Comparison of ENCODE assay signal across 11 cellular contexts in genomic region chr6:27205375-27206278, GRCh38. TPM values are rescaled to one million over a fixed set of nuclear protein-coding genes. Genes with fewer than 3 reads are reported as not detected.
A peak's percentile ranks its signal among the peaks of the same experiment; 100 is the strongest.
DNase-seq lines count a peak whose midpoint lies in the region; ATAC-seq and TF ChIP-seq lines count a peak whose summit lies in the region.
"Had no signal": no experiment of that assay in that cellular context is flagged by ENCODE, and none has a peak within 500 bp of the region (broad histone marks: within the 10 kb centered on the region; RNA-seq: fewer than 3 reads in every experiment).

No MANE protein-coding gene starts in this region.

- no peaks in the 10 kb centered on the region for H3K4me1 ChIP-seq in PC-3 (ENCODE audit: insufficient read depth, low read length)
- H3K4me1 ChIP-seq: gastroesophageal sphincter had no signal

- H3K9me3 ChIP-seq in PC-3 (ENCODE audit: low read length) = no peaks in the 10 kb centered on the region
- H3K9me3 ChIP-seq: gastroesophageal sphincter had no signal

- no TSS peak for BruUV-seq in PC-3 (replicated peaks; lab: Mats Ljungman, UMichigan)

- H3K79me2 ChIP-seq in PC-3 (ENCODE audit: low read length) = no peaks in the 10 kb centered on the region

- H4K20me1 ChIP-seq in PC-3 (ENCODE audit: low read length) = no peaks in the 10 kb centered on the region

- H3K27me3 ChIP-seq in PC-3 (ENCODE audit: low read length) = no peaks in the 10 kb centered on the region

- H3K4me1 Mint-ChIP-seq in activated CD4-positive, alpha-beta T cell treated with anti-CD3 and anti-CD28 coated beads, Interleukin-2, amount 10 ng/mL, durations not matched to agents 24 days and 14 days = peaks cover 8% of the 10 kb centered on the region
- peaks cover 27% of the 10 kb centered on the region for H3K4me1 Mint-ChIP-seq in activated T-helper 2 cell treated with anti-CD3 and anti-CD28 coated beads, Interferon-gamma antibody, Interleukin-2, Interleukin-4, amounts not matched to agents 10 μg/mL and 5 μg/mL and 100 μg/mL, durations not matched to agents 14 hours and 24 hours and 36 hours (ENCODE audit: low read depth)
- H3K4me1 Mint-ChIP-seq in stimulated activated effector memory CD8-positive, alpha-beta T cell treated with anti-CD3 and anti-CD28 coated beads, Interleukin-12 subunit alpha, Interleukin-12 subunit beta, amount 100 ng/mL, for 72 hours = peaks cover 6% of the 10 kb centered on the region

- no peaks in the 10 kb centered on the region for H3K36me3 ChIP-seq in PC-3 (ENCODE audit: low read depth, low read length)
- H3K36me3 ChIP-seq: gastroesophageal sphincter had no signal

- peak overlapping the region; percentile 43 for H3K4me3 ChIP-seq in iPS-11a (ENCODE audit: low read depth, low read length)
- H3K4me3 ChIP-seq in PC-3 (ENCODE audit: low read length) = no peak overlapping the region
- H3K4me3 ChIP-seq: gastroesophageal sphincter had no signal

- TF ChIP-seq CTCF in PC-3 (conservative IDR thresholded peaks at IDR 0.05; ENCODE audit: low read depth, low read length) = no peak

- POLR2A ChIA-PET in PC-3 (lab: Charles Lee; ENCODE audit: unreplicated experiment) = no interaction called here

- no peaks in the 10 kb centered on the region for H3K36me3 Mint-ChIP-seq in activated CD4-positive, alpha-beta T cell treated with anti-CD3 and anti-CD28 coated beads, Interleukin-2, amount 10 ng/mL, durations not matched to agents 24 days and 14 days (ENCODE audit: low read depth)
- no peaks in the 10 kb centered on the region for H3K36me3 Mint-ChIP-seq in activated T-helper 2 cell treated with anti-CD3 and anti-CD28 coated beads, Interferon-gamma antibody, Interleukin-2, Interleukin-4, amounts not matched to agents 10 μg/mL and 5 μg/mL and 100 μg/mL, durations not matched to agents 14 hours and 24 hours and 36 hours (ENCODE audit: low read depth)
- no peaks in the 10 kb centered on the region for H3K36me3 Mint-ChIP-seq in stimulated activated effector memory CD8-positive, alpha-beta T cell treated with anti-CD3 and anti-CD28 coated beads, Interleukin-12 subunit alpha, Interleukin-12 subunit beta, amount 100 ng/mL, for 72 hours

- peaks cover 3% of the 10 kb centered on the region for H3K9me3 Mint-ChIP-seq in activated CD4-positive, alpha-beta T cell treated with anti-CD3 and anti-CD28 coated beads, Interleukin-2, amount 10 ng/mL, durations not matched to agents 24 days and 14 days
- peaks cover 8% of the 10 kb centered on the region for H3K9me3 Mint-ChIP-seq in activated T-helper 2 cell treated with anti-CD3 and anti-CD28 coated beads, Interferon-gamma antibody, Interleukin-2, Interleukin-4, amounts not matched to agents 10 μg/mL and 5 μg/mL and 100 μg/mL, durations not matched to agents 14 hours and 24 hours and 36 hours
- no peaks in the 10 kb centered on the region for H3K9me3 Mint-ChIP-seq in stimulated activated effector memory CD8-positive, alpha-beta T cell treated with anti-CD3 and anti-CD28 coated beads, Interleukin-12 subunit alpha, Interleukin-12 subunit beta, amount 100 ng/mL, for 72 hours
- H3K9me3 Mint-ChIP-seq: activated B cell treated with CpG ODN at 0.5 μM for 24 hours had no signal

- H3K27ac Mint-ChIP-seq in activated CD4-positive, alpha-beta T cell treated with anti-CD3 and anti-CD28 coated beads, Interleukin-2, amount 10 ng/mL, durations not matched to agents 24 days and 14 days = no peak overlapping the region
- H3K27ac Mint-ChIP-seq in activated T-helper 2 cell treated with anti-CD3 and anti-CD28 coated beads, Interferon-gamma antibody, Interleukin-2, Interleukin-4, amounts not matched to agents 10 μg/mL and 5 μg/mL and 100 μg/mL, durations not matched to agents 14 hours and 24 hours and 36 hours = no peak overlapping the region
- no peak overlapping the region for H3K27ac Mint-ChIP-seq in stimulated activated effector memory CD8-positive, alpha-beta T cell treated with anti-CD3 and anti-CD28 coated beads, Interleukin-12 subunit alpha, Interleukin-12 subunit beta, amount 100 ng/mL, for 72 hours
- H3K27ac Mint-ChIP-seq: activated B cell treated with CpG ODN at 0.5 μM for 24 hours had no signal

- no peak overlapping the region for H3K9ac ChIP-seq in PC-3 (ENCODE audit: low read length)

- H3K4me3 Mint-ChIP-seq in activated CD4-positive, alpha-beta T cell treated with anti-CD3 and anti-CD28 coated beads, Interleukin-2, amount 10 ng/mL, durations not matched to agents 24 days and 14 days = peak overlapping the region; percentile 30
- H3K4me3 Mint-ChIP-seq in activated T-helper 2 cell treated with anti-CD3 and anti-CD28 coated beads, Interferon-gamma antibody, Interleukin-2, Interleukin-4, amounts not matched to agents 10 μg/mL and 5 μg/mL and 100 μg/mL, durations not matched to agents 14 hours and 24 hours and 36 hours (ENCODE audit: low read depth) = peak overlapping the region; percentile 18
- H3K4me3 Mint-ChIP-seq in stimulated activated effector memory CD8-positive, alpha-beta T cell treated with anti-CD3 and anti-CD28 coated beads, Interleukin-12 subunit alpha, Interleukin-12 subunit beta, amount 100 ng/mL, for 72 hours = peak overlapping the region; percentile 47
- H3K4me3 Mint-ChIP-seq: activated B cell treated with CpG ODN at 0.5 μM for 24 hours had no signal

- H3K4me2 ChIP-seq in PC-3 (ENCODE audit: low read length) = no peak overlapping the region

- H3F3A ChIP-seq in PC-3 (ENCODE audit: low read length, unreplicated experiment) = no peaks in the 10 kb centered on the region

- H3K27me3 Mint-ChIP-seq in activated CD4-positive, alpha-beta T cell treated with anti-CD3 and anti-CD28 coated beads, Interleukin-2, amount 10 ng/mL, durations not matched to agents 24 days and 14 days = peaks cover 24% of the 10 kb centered on the region
- peaks cover 10% of the 10 kb centered on the region for H3K27me3 Mint-ChIP-seq in activated T-helper 2 cell treated with anti-CD3 and anti-CD28 coated beads, Interferon-gamma antibody, Interleukin-2, Interleukin-4, amounts not matched to agents 10 μg/mL and 5 μg/mL and 100 μg/mL, durations not matched to agents 14 hours and 24 hours and 36 hours (ENCODE audit: low read depth)

- H2AFZ ChIP-seq in PC-3 (ENCODE audit: low read length) = no peak overlapping the region

- CTCF ChIA-PET in PC-3 (lab: Charles Lee) = no interaction called here

- intact Hi-C loops in activated CD4-positive, alpha-beta T cell treated with anti-CD3 and anti-CD28 coated beads, Interleukin-2, amount 10 ng/mL, durations not matched to agents 24 days and 14 days (cut with micrococcal nuclease) = no loop called here
- intact Hi-C loops in activated T-helper 2 cell treated with anti-CD3 and anti-CD28 coated beads, Interferon-gamma antibody, Interleukin-2, Interleukin-4, amounts not matched to agents 10 μg/mL and 5 μg/mL and 100 μg/mL, durations not matched to agents 14 hours and 24 hours and 36 hours (cut with micrococcal nuclease) = loop anchor here (1.0 kb wide), 1 partner anchor 30 kb away; no protein-coding TSS in a partner anchor
- intact Hi-C loops in PC-3 (cut with micrococcal nuclease) = no loop called here

- no peaks in the 10 kb centered on the region for H3K9me2 ChIP-seq in PC-3 (replicated peaks; ENCODE audit: low read length)

- H3K27ac ChIP-seq in PC-3 (ENCODE audit: low read length) = no peak overlapping the region
- H3K27ac ChIP-seq in substantia nigra (ENCODE audit: low read depth, low read length, poor library complexity, severe bottlenecking) = no peak overlapping the region
- H3K27ac ChIP-seq: gastroesophageal sphincter had no signal

- peak; percentile 71 for ATAC-seq in stimulated activated effector memory CD8-positive, alpha-beta T cell treated with anti-CD3 and anti-CD28 coated beads, Interleukin-12 subunit alpha, Interleukin-12 subunit beta, amount 100 ng/mL, for 72 hours
- no peak for ATAC-seq in HG03521 (IDR thresholded peaks at IDR 0.05; ENCODE audit: unreplicated experiment)
- ATAC-seq in PC-3 = no peak
- ATAC-seq: gastroesophageal sphincter had no signal

- peak; percentile 65 for DNase-seq in activated CD4-positive, alpha-beta T cell treated with anti-CD3 and anti-CD28 coated beads, Interleukin-2, amount 10 ng/mL, durations not matched to agents 24 days and 14 days
- no peak for DNase-seq in activated CD4-positive, alpha-beta T cell treated with anti-CD3 and anti-CD28 coated beads for 4 hours
- peak; percentile 31 for DNase-seq in activated T-helper 2 cell treated with anti-CD3 and anti-CD28 coated beads, Interferon-gamma antibody, Interleukin-2, Interleukin-4, amounts not matched to agents 10 μg/mL and 5 μg/mL and 100 μg/mL, durations not matched to agents 14 hours and 24 hours and 36 hours (ENCODE audit: low spot score)
- no peak for DNase-seq in stimulated activated effector memory CD8-positive, alpha-beta T cell treated with anti-CD3 and anti-CD28 coated beads, Interleukin-12 subunit alpha, Interleukin-12 subunit beta, amount 100 ng/mL, for 72 hours (ENCODE audit: low spot score in 2 of 2)
- DNase-seq in PC-3 (no peak), substantia nigra (lab: John Stamatoyannopoulos, UW) (no peak)
- DNase-seq: activated B cell treated with CpG ODN at 0.5 μM for 24 hours, NCI-H1694 treated with DMSO at 0.1 percent for 48 hours had no signal

RNA-seq across cellular contexts. Expression of gene PRSS16, which starts 41.9 kb away (rescaled TPM):
- 0.31 TPM in 1 of 2 replicates, not detected in the other for total RNA-seq in activated CD4-positive, alpha-beta T cell treated with anti-CD3 and anti-CD28 coated beads, Interleukin-2, amount 10 ng/mL, durations not matched to agents 24 days and 14 days
- 0.55 and 0.57 TPM in 2 replicates for total RNA-seq in activated T-helper 2 cell treated with anti-CD3 and anti-CD28 coated beads, Interferon-gamma antibody, Interleukin-2, Interleukin-4, amounts not matched to agents 10 μg/mL and 5 μg/mL and 100 μg/mL, durations not matched to agents 14 hours and 24 hours and 36 hours
- 7.3 and 15.9 TPM in 2 replicates for total RNA-seq in PC-3 (2014; rRNA removed)

Comparison
In these comparisons a context has a peak if more than half of its experiments do, and no peak if none do; other contexts are left out.
1. DNase-seq: peak in activated CD4-positive, alpha-beta T cell treated with anti-CD3 and anti-CD28 coated beads, Interleukin-2, amount 10 ng/mL, durations not matched to agents 24 days and 14 days (single experiment) and activated T-helper 2 cell treated with anti-CD3 and anti-CD28 coated beads, Interferon-gamma antibody, Interleukin-2, Interleukin-4, amounts not matched to agents 10 μg/mL and 5 μg/mL and 100 μg/mL, durations not matched to agents 14 hours and 24 hours and 36 hours (single experiment); none in activated CD4-positive, alpha-beta T cell treated with anti-CD3 and anti-CD28 coated beads for 4 hours (0 of 2), stimulated activated effector memory CD8-positive, alpha-beta T cell treated with anti-CD3 and anti-CD28 coated beads, Interleukin-12 subunit alpha, Interleukin-12 subunit beta, amount 100 ng/mL, for 72 hours (0 of 2), PC-3 (single experiment) and substantia nigra (0 of 49).
2. Peak in every context shown above with its lines, with median percentiles within 50 percentile points of each other: H3K4me3 Mint-ChIP-seq.